Comparison of ENCODE assay signal across 9 cellular contexts in genomic region chr1:150549496-150550221, GRCh38. TPM values are rescaled to one million over a fixed set of nuclear protein-coding genes. Genes with fewer than 3 reads are reported as not detected.
DNase-seq lines count a peak whose midpoint lies in the region; ATAC-seq, FAIRE-seq and TF ChIP-seq lines count a peak whose summit lies in the region.
"Had no signal": no experiment of that assay in that cellular context is flagged by ENCODE, and none has a peak within 500 bp of the region (broad histone marks: within the 10 kb centered on the region; RNA-seq: fewer than 3 reads in every experiment).

No MANE protein-coding gene starts in this region.

- WGBS in lower leg skin, 2 donors = 22 to 23% methylated on average over 18 of the region's 43 CpGs
- 10 to 15% methylated on average over 34 to 40 of the region's 43 CpGs for WGBS in tibial nerve, 2 donors

- H3K36me3 Mint-ChIP-seq in activated CD4-positive, alpha-beta T cell treated with anti-CD3 and anti-CD28 coated beads for 36 hours (ENCODE audit: low read depth) = no peaks in the 10 kb centered on the region

- H3K27me3 Mint-ChIP-seq in activated CD4-positive, alpha-beta T cell treated with anti-CD3 and anti-CD28 coated beads for 36 hours = peaks cover 31% of the 10 kb centered on the region

- no peak for FAIRE-seq in bronchial epithelial cell (lab: Jason Lieb, UNC)

- peak overlapping the region; percentile 42 for H3K27ac Mint-ChIP-seq in activated CD4-positive, alpha-beta T cell treated with anti-CD3 and anti-CD28 coated beads for 36 hours

- DNase-seq in activated CD4-positive, alpha-beta T cell treated with anti-CD3 and anti-CD28 coated beads for 36 hours = no peak
- no peak for DNase-seq in activated CD4-positive, alpha-beta T cell treated with anti-CD3 and anti-CD28 coated beads for 48 hours
- no peak for DNase-seq in bronchial epithelial cell (ENCODE audit: low read depth)
- DNase-seq in lower leg skin (ENCODE audit: low spot score in 2 of 2) = peak in 1 of 2 donors; percentile 94
- no peak for DNase-seq in tibial nerve (ENCODE audit: low spot score in 2 of 2)
- DNase-seq in inferior parietal cortex (ENCODE audit: extremely low spot score) = no peak
- DNase-seq: DND-41 had no signal

- no peaks in the 10 kb centered on the region for H3K9me3 ChIP-seq in tibial nerve

- H3K9me3 Mint-ChIP-seq in activated CD4-positive, alpha-beta T cell treated with anti-CD3 and anti-CD28 coated beads for 36 hours (ENCODE audit: low read depth) = no peaks in the 10 kb centered on the region

- peak overlapping the region; percentile 69 for H3K4me3 Mint-ChIP-seq in activated CD4-positive, alpha-beta T cell treated with anti-CD3 and anti-CD28 coated beads for 36 hours

- no peak for TF ChIP-seq POLR2A in lower leg skin (IDR thresholded peaks at IDR 0.05)
- TF ChIP-seq POLR2A in tibial nerve (IDR thresholded peaks at IDR 0.05) = peak in 1 of 2 donors; percentile 51

- TF ChIP-seq EP300 in tibial nerve (IDR thresholded peaks at IDR 0.05) = peak in 1 of 2 donors; percentile 34

- intact Hi-C loops in activated CD4-positive, alpha-beta T cell treated with anti-CD3 and anti-CD28 coated beads for 36 hours (cut with DNase I, micrococcal nuclease) = loop anchor here in 1 of 2 experiments (2.0 to 5.0 kb wide), 2 partner anchors 35 to 87 kb away; partner anchors contain the start of gene FALEC
- intact Hi-C loops in lower leg skin (cut with DNase I; ENCODE audit: low total_unique reads) = loop anchor here (10.0 kb wide), 1 partner anchor 445 kb away; no protein-coding TSS in a partner anchor

- H3K27me3 ChIP-seq in bronchial epithelial cell (ENCODE audit: control insufficient read depth, insufficient read depth, low read length) (no peaks in the 10 kb centered on the region), tibial nerve (no peaks in the 10 kb centered on the region)

- H3K36me3 ChIP-seq in bronchial epithelial cell (ENCODE audit: control insufficient read depth, insufficient read depth, low read length) (peaks cover 3% of the 10 kb centered on the region), tibial nerve (peaks cover 0 to 8% (median 0%) of the 10 kb centered on the region in 3 donors)

- H3K4me1 ChIP-seq in tibial nerve = peaks cover 0 to 61% (median 33%) of the 10 kb centered on the region in 4 donors

- H3K4me3 ChIP-seq in bronchial epithelial cell (ENCODE audit: low read depth, low read length) (peak overlapping the region; percentile 54), lower leg skin (ENCODE audit: low read depth, poor library complexity, severe bottlenecking) (peak overlapping the region; percentile 36), tibial nerve (peak overlapping the region; percentile 64 to 78 (median 74))

- TF ChIP-seq CTCF in bronchial epithelial cell (IDR thresholded peaks at IDR 0.05; ENCODE audit: insufficient read depth, low read length, severe bottlenecking) (peak; percentile 30), lower leg skin (IDR thresholded peaks at IDR 0.05) (no peak), tibial nerve (IDR thresholded peaks at IDR 0.05) (no peak)

- no peak for ATAC-seq in activated CD4-positive, alpha-beta T cell treated with anti-CD3 and anti-CD28 coated beads for 36 hours
- no peak for ATAC-seq in HG03439 (IDR thresholded peaks at IDR 0.05; ENCODE audit: unreplicated experiment)
- no peak for ATAC-seq in GM21723 (IDR thresholded peaks at IDR 0.05; ENCODE audit: unreplicated experiment)

- peak overlapping the region; percentile 84 to 99 (median 97) for H3K27ac ChIP-seq in tibial nerve

- CTCF ChIA-PET in activated CD4-positive, alpha-beta T cell treated with anti-CD3 and anti-CD28 coated beads for 36 hours (lab: Charles Lee) = interaction anchor here (1.0 to 2.5 kb wide), 2 partner anchors 11 kb away, joined by 3 to 17 read pairs; no protein-coding TSS in a partner anchor

- H3K4me1 Mint-ChIP-seq in activated CD4-positive, alpha-beta T cell treated with anti-CD3 and anti-CD28 coated beads for 36 hours = peaks cover 31% of the 10 kb centered on the region

- POLR2A ChIA-PET in activated CD4-positive, alpha-beta T cell treated with anti-CD3 and anti-CD28 coated beads for 36 hours (lab: Charles Lee) = interaction anchor here (1.4 kb wide), 1 partner anchor 10 kb away, joined by 6 read pairs; no protein-coding TSS in a partner anchor

RNA-seq across cellular contexts. Expression of gene ADAMTSL4, which starts 0.5 kb away (rescaled TPM):
- total RNA-seq in activated CD4-positive, alpha-beta T cell treated with anti-CD3 and anti-CD28 coated beads for 36 hours = under 1 TPM; 0.28 to 0.59 TPM
- total RNA-seq in bronchial epithelial cell (1.2 and 1.6 TPM in 2 replicates), lower leg skin (10 to 100 TPM; 10.1 to 15.9 (median 13.6) TPM), tibial nerve (100 to 1,000 TPM in 2 of 4 donors, 10 to 100 TPM in 2; 54.4 to 132 (median 93.2) TPM)

RNA-seq across cellular contexts. Expression of gene MCL1, which starts 29.8 kb away (rescaled TPM):
- 100 to 1,000 TPM; 185 to 265 TPM for total RNA-seq in activated CD4-positive, alpha-beta T cell treated with anti-CD3 and anti-CD28 coated beads for 36 hours
- total RNA-seq in bronchial epithelial cell = 247 and 280 TPM in 2 replicates
- total RNA-seq in lower leg skin = 100 to 1,000 TPM; 282 to 445 (median 360) TPM
- total RNA-seq in tibial nerve = 100 to 1,000 TPM; 235 to 306 (median 258) TPM

RNA-seq across cellular contexts. Expression of gene FALEC, which starts 34.1 kb away (rescaled TPM):
- under 1 TPM in 1 of 2 experiments, not detected in 1; 0.34 TPM for total RNA-seq in activated CD4-positive, alpha-beta T cell treated with anti-CD3 and anti-CD28 coated beads for 36 hours
- total RNA-seq in bronchial epithelial cell (not detected in 2 replicates), lower leg skin (1 to 10 TPM in 1 of 4 donors, not detected in 3; 1.1 TPM), tibial nerve (not detected)

RNA-seq across cellular contexts. Expression of gene ECM1, which starts 41.8 kb away (rescaled TPM):
- 1 to 10 TPM in 1 of 2 experiments, under 1 TPM in 1; 0.96 to 1.2 TPM for total RNA-seq in activated CD4-positive, alpha-beta T cell treated with anti-CD3 and anti-CD28 coated beads for 36 hours
- total RNA-seq in bronchial epithelial cell = 5.5 and 5.8 TPM in 2 replicates
- total RNA-seq in lower leg skin = 100 to 1,000 TPM in 1 of 4 donors, 10 to 100 TPM in 3; 64.1 to 131 (median 86.2) TPM
- 10 to 100 TPM; 10.1 to 32.2 (median 15.0) TPM for total RNA-seq in tibial nerve
